25 cellular contexts compared by ENCODE assay signal in genomic region chr10:1642600-1643160, GRCh38.
A peak's percentile ranks its signal among the peaks of the same experiment; 100 is the strongest.
DNase-seq lines count a peak whose midpoint lies in the region; ATAC-seq, FAIRE-seq and TF ChIP-seq lines count a peak whose summit lies in the region.
"Had no signal": no experiment of that assay in that cellular context is flagged by ENCODE, and none has a peak within 500 bp of the region (broad histone marks: within the 10 kb centered on the region; RNA-seq: fewer than 3 reads in every experiment).

No MANE protein-coding gene starts in this region.

- POLR2A ChIA-PET in CD8-positive, alpha-beta T cell (lab: Charles Lee) = no interaction called here

- no peaks in the 10 kb centered on the region for H3K9me3 ChIP-seq in CD8-positive, alpha-beta T cell (ENCODE audit: low read length)
- H3K9me3 ChIP-seq: A549, HAP-1, Peyer's patch, SJCRH30 had no signal

- peaks cover 3% of the 10 kb centered on the region for H3K9me3 Mint-ChIP-seq in activated T-cell treated with anti-CD3 and anti-CD28 coated beads, Interleukin-2, amount 50 U/mL, for 4 hours
- no peaks in the 10 kb centered on the region for H3K9me3 Mint-ChIP-seq in CD8-positive, alpha-beta T cell
- H3K9me3 Mint-ChIP-seq: GM23338 had no signal

- H3K4me3 Mint-ChIP-seq in activated T-cell treated with anti-CD3 and anti-CD28 coated beads, Interleukin-2, amount 50 U/mL, for 4 hours = peak overlapping the region; percentile 5
- H3K4me3 Mint-ChIP-seq in CD8-positive, alpha-beta T cell = no peak overlapping the region
- H3K4me3 Mint-ChIP-seq: B cell, CD14-positive monocyte, GM23338 had no signal

- no peaks in the 10 kb centered on the region for H3K36me3 ChIP-seq in bronchial epithelial cell (ENCODE audit: control insufficient read depth, insufficient read depth, low read length)
- no peaks in the 10 kb centered on the region for H3K36me3 ChIP-seq in CD8-positive, alpha-beta T cell (ENCODE audit: insufficient read depth, low read length)
- H3K36me3 ChIP-seq: HAP-1, Peyer's patch, SJCRH30 had no signal

- FAIRE-seq in HTR-8/SVneo (lab: Jason Lieb, UNC) (peak; percentile 33), bronchial epithelial cell (lab: Jason Lieb, UNC) (peak; percentile 36)
- FAIRE-seq: A549 had no signal

- no peak for ATAC-seq in activated T-cell treated with anti-CD3 and anti-CD28 coated beads, Interleukin-2, amount 50 U/mL, for 4 hours
- no peak for ATAC-seq in GM19455 (IDR thresholded peaks at IDR 0.05; ENCODE audit: unreplicated experiment)
- ATAC-seq in CD8-positive, alpha-beta T cell = no peak
- ATAC-seq: A549 had no signal

- CTCF ChIA-PET in CD8-positive, alpha-beta T cell (lab: Charles Lee) = no interaction called here

- intact Hi-C loops in CD8-positive, alpha-beta T cell (cut with DNase I, micrococcal nuclease) = no loop called here

- no peak for DNase-seq in activated T-cell treated with anti-CD3 and anti-CD28 coated beads, Interleukin-2, amount 50 U/mL, for 4 hours
- DNase-seq in activated T-cell treated with anti-CD3 and anti-CD28 coated beads for 4 hours = no peak
- DNase-seq in COLO668 (lab: John Stamatoyannopoulos, UW; ENCODE audit: unreplicated experiment) = peak; percentile 4
- no peak for DNase-seq in HTR-8/SVneo (ENCODE audit: insufficient read length, low spot score)
- no peak for DNase-seq in bronchial epithelial cell (ENCODE audit: low read depth)
- DNase-seq in CD8-positive, alpha-beta T cell = no peak
- DNase-seq in NCI-H2227 (lab: John Stamatoyannopoulos, UW; ENCODE audit: unreplicated experiment) = no peak
- DNase-seq: COR-L47, DMS 273 treated with DMSO at 0.1 percent for 48 hours, DMS79 treated with DMSO at 0.1 percent for 48 hours, KG1, NCI-H1105, NCI-H146, NCI-H2029, NCI-H345, NCI-H524, NCI-H774, Peyer's patch had no signal

- peaks cover 13% of the 10 kb centered on the region for H3K4me1 Mint-ChIP-seq in activated T-cell treated with anti-CD3 and anti-CD28 coated beads, Interleukin-2, amount 50 U/mL, for 4 hours (ENCODE audit: low read depth)
- no peaks in the 10 kb centered on the region for H3K4me1 Mint-ChIP-seq in CD8-positive, alpha-beta T cell (ENCODE audit: low read depth)
- H3K4me1 Mint-ChIP-seq: CD14-positive monocyte, GM23338 had no signal

- H3K4me3 ChIP-seq in bronchial epithelial cell (ENCODE audit: low read depth, low read length) = no peak overlapping the region
- H3K4me3 ChIP-seq in CD8-positive, alpha-beta T cell (ENCODE audit: low read depth, low read length) = no peak overlapping the region
- H3K4me3 ChIP-seq: A549, GM23338, HAP-1, Peyer's patch, SJCRH30 had no signal

- H3K27me3 ChIP-seq in bronchial epithelial cell (ENCODE audit: control insufficient read depth, insufficient read depth, low read length) = no peaks in the 10 kb centered on the region
- H3K27me3 ChIP-seq in CD8-positive, alpha-beta T cell (ENCODE audit: insufficient read depth, low read length) = no peaks in the 10 kb centered on the region
- H3K27me3 ChIP-seq: Peyer's patch, SJCRH30 had no signal

- TF ChIP-seq CTCF in bronchial epithelial cell (IDR thresholded peaks at IDR 0.05; ENCODE audit: insufficient read depth, low read length, severe bottlenecking) = no peak
- TF ChIP-seq CTCF in CD8-positive, alpha-beta T cell (IDR thresholded peaks at IDR 0.05) = no peak

- no peak overlapping the region for H3K27ac ChIP-seq in CD8-positive, alpha-beta T cell (ENCODE audit: low read depth, low read length)
- H3K27ac ChIP-seq: A549, Peyer's patch, SJCRH30 had no signal

- no peaks in the 10 kb centered on the region for H3K4me1 ChIP-seq in CD8-positive, alpha-beta T cell (ENCODE audit: insufficient read depth, low read length)
- H3K4me1 ChIP-seq: A549, HAP-1, Peyer's patch, SJCRH30 had no signal

- no peaks in the 10 kb centered on the region for H3K36me3 Mint-ChIP-seq in activated T-cell treated with anti-CD3 and anti-CD28 coated beads, Interleukin-2, amount 50 U/mL, for 4 hours (ENCODE audit: insufficient read depth)
- no peaks in the 10 kb centered on the region for H3K36me3 Mint-ChIP-seq in CD8-positive, alpha-beta T cell
- H3K36me3 Mint-ChIP-seq: CD14-positive monocyte had no signal

- no peak overlapping the region for H3K27ac Mint-ChIP-seq in CD8-positive, alpha-beta T cell
- H3K27ac Mint-ChIP-seq: B cell, CD14-positive monocyte, GM23338 had no signal

- peaks cover 6% of the 10 kb centered on the region for H3K27me3 Mint-ChIP-seq in activated T-cell treated with anti-CD3 and anti-CD28 coated beads, Interleukin-2, amount 50 U/mL, for 4 hours (ENCODE audit: low read depth)
- H3K27me3 Mint-ChIP-seq in CD8-positive, alpha-beta T cell (ENCODE audit: low read depth) = peaks cover 5% of the 10 kb centered on the region
